1 cellular context compared by ENCODE assay signal in genomic region chr7:76283254-76284159, GRCh38.
TF ChIP-seq lines count a peak whose summit lies in the region.

No MANE protein-coding gene starts in this region.

TF ChIP-seq in HepG2, 621 proteins besides CTCF, POLR2A, EP300 and RAD21 (continued from another document):
- TF ChIP-seq HMGXB4 (CRISPR knock-in tag; IDR thresholded peaks at IDR 0.05; ENCODE audit: borderline replicate concordance in 1 of 2, low read depth in 1 of 2) = no peak
